17 cellular contexts compared by ENCODE assay signal in genomic region chr1:175134500-175134899, GRCh38.
"Had no signal": no experiment of that assay in that cellular context is flagged by ENCODE, and none has a peak within 500 bp of the region (broad histone marks: within the 10 kb centered on the region; RNA-seq: fewer than 3 reads in every experiment).

No MANE protein-coding gene starts in this region.

- H3K4me1 Mint-ChIP-seq: immature natural killer cell had no signal

- H3K4me3 Mint-ChIP-seq: immature natural killer cell; nephron; stimulated activated memory B cell treated with anti-CD40 and anti-IgM and Interleukin-4, amounts not matched to agents 10 μg/mL and 1 μg/mL and 100 μg/mL, for 72 hours; stimulated activated naive CD8-positive, alpha-beta T cell treated with anti-CD3 and anti-CD28 coated beads, Interleukin-15, Interleukin-2, amounts not matched to agents 100 ng/mL and 50 ng/mL, for 24 hours had no signal

- ATAC-seq: foreskin keratinocyte; left colon; left ventricle myocardium superior; psoas muscle; right lobe of liver; stimulated activated memory B cell treated with anti-CD40 and anti-IgM and Interleukin-4, amounts not matched to agents 10 μg/mL and 1 μg/mL and 100 μg/mL, for 72 hours; upper lobe of right lung had no signal

- H3K27ac Mint-ChIP-seq: immature natural killer cell; nephron; stimulated activated memory B cell treated with anti-CD40 and anti-IgM and Interleukin-4, amounts not matched to agents 10 μg/mL and 1 μg/mL and 100 μg/mL, for 72 hours; stimulated activated naive CD8-positive, alpha-beta T cell treated with anti-CD3 and anti-CD28 coated beads, Interleukin-15, Interleukin-2, amounts not matched to agents 100 ng/mL and 50 ng/mL, for 24 hours had no signal

- H3K9me3 Mint-ChIP-seq: naive B cell; nephron; stimulated activated memory B cell treated with anti-CD40 and anti-IgM and Interleukin-4, amounts not matched to agents 10 μg/mL and 1 μg/mL and 100 μg/mL, for 72 hours; stimulated activated naive CD8-positive, alpha-beta T cell treated with anti-CD3 and anti-CD28 coated beads, Interleukin-15, Interleukin-2, amounts not matched to agents 100 ng/mL and 50 ng/mL, for 24 hours had no signal

- DNase-seq: dermis blood vessel endothelial cell; erythroblast; immature natural killer cell; left colon; left ventricle myocardium superior; mesendoderm; naive B cell; psoas muscle; retina; right lobe of liver; stimulated activated CD4-positive, alpha-beta T cell treated with anti-CD3 and anti-CD28 coated beads, Interleukin-4, amount 100 ng/mL, for 1 hour; testis; upper lobe of right lung had no signal

- H3K36me3 Mint-ChIP-seq: immature natural killer cell; naive B cell; stimulated activated memory B cell treated with anti-CD40 and anti-IgM and Interleukin-4, amounts not matched to agents 10 μg/mL and 1 μg/mL and 100 μg/mL, for 72 hours had no signal
